ENCODE assay signal across 28 cellular contexts in the genomic region with DNA sequence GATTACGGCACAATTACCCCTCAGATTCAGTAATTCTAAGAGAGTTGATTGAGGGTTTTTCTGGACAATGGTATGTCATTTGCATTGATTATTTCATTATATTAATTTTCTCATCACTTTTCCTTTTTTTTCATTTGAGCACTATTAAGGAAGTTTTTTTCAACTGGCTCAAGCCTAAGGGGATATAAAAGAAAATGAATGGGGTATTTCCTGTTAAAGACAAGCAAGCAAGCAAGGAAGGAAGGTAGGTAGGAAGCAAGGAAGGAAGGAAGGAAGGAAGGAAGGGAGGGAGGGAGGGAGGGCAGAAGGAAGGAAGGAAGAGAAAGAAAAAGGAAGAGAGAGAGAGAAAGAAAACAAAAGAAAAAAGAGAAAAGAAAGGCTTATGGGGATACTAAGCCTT.
"Had no signal": no experiment of that assay in that cellular context is flagged by ENCODE, and none has a peak within 500 bp of the region (broad histone marks: within the 10 kb centered on the region; RNA-seq: fewer than 3 reads in every experiment).

No MANE protein-coding gene starts in this region.

- H3K36me3 ChIP-seq: colonic mucosa, esophagus muscularis mucosa, esophagus squamous epithelium, gastrocnemius medialis, gastroesophageal sphincter, heart left ventricle, heart right ventricle had no signal

- H3K9me3 ChIP-seq: colonic mucosa, esophagus muscularis mucosa, esophagus squamous epithelium, gastrocnemius medialis, gastroesophageal sphincter, heart left ventricle, heart right ventricle had no signal

- H3K4me1 ChIP-seq: colonic mucosa, esophagus muscularis mucosa, esophagus squamous epithelium, foreskin keratinocyte, gastrocnemius medialis, gastroesophageal sphincter, heart left ventricle, heart right ventricle had no signal

- H3K27me3 Mint-ChIP-seq: dendritic cell treated with granulocyte-macrophage colony-stimulating factor and Interleukin-4, amounts not matched to agents 40 ng/mL and 50 ng/mL, for 4 days had no signal

- ATAC-seq: effector memory CD8-positive, alpha-beta T cell; esophagus mucosa; foreskin keratinocyte; gastrocnemius medialis; gastroesophageal sphincter; heart left ventricle; heart right ventricle had no signal

- H3K4me3 ChIP-seq: colonic mucosa, coronary artery, dorsolateral prefrontal cortex, esophagus muscularis mucosa, esophagus squamous epithelium, gastrocnemius medialis, gastroesophageal sphincter, heart left ventricle, heart right ventricle had no signal

- H3K27ac ChIP-seq: colonic mucosa, coronary artery, dorsolateral prefrontal cortex, epithelial cell of prostate, esophagus muscularis mucosa, esophagus squamous epithelium, foreskin keratinocyte, gastrocnemius medialis, gastroesophageal sphincter, heart left ventricle, heart right ventricle had no signal

- DNase-seq: colonic mucosa; cortex of kidney; dermis blood vessel endothelial cell; dorsolateral prefrontal cortex; effector CD4-positive, alpha-beta T cell; effector CD8-positive, alpha-beta T cell; effector memory CD4-positive, alpha-beta T cell; effector memory CD8-positive, alpha-beta T cell; endodermal cell; erythroblast; esophagus squamous epithelium; foreskin fibroblast; foreskin keratinocyte; foreskin melanocyte; gastrocnemius medialis; glutamatergic neuron; head of caudate nucleus; heart left ventricle; heart right ventricle had no signal

- H3K4me3 Mint-ChIP-seq: dendritic cell treated with granulocyte-macrophage colony-stimulating factor and Interleukin-4, amounts not matched to agents 40 ng/mL and 50 ng/mL, for 4 days; effector memory CD8-positive, alpha-beta T cell; endodermal cell had no signal

- H3K27ac Mint-ChIP-seq: dendritic cell treated with granulocyte-macrophage colony-stimulating factor and Interleukin-4, amounts not matched to agents 40 ng/mL and 50 ng/mL, for 4 days; effector memory CD8-positive, alpha-beta T cell; endodermal cell had no signal

- H3K9me3 Mint-ChIP-seq: effector memory CD8-positive, alpha-beta T cell; endodermal cell had no signal

- H3K27me3 ChIP-seq: colonic mucosa, esophagus muscularis mucosa, esophagus squamous epithelium, gastrocnemius medialis, gastroesophageal sphincter, heart left ventricle, heart right ventricle had no signal

- FAIRE-seq: colon, endothelial cell of umbilical vein, frontal cortex had no signal
